ENCODE assay signal across 19 cellular contexts in genomic region chr9:89902450-89902849, GRCh38.
DNase-seq lines count a peak whose midpoint lies in the region; ATAC-seq and TF ChIP-seq lines count a peak whose summit lies in the region.
"Had no signal": no experiment of that assay in that cellular context is flagged by ENCODE, and none has a peak within 500 bp of the region (broad histone marks: within the 10 kb centered on the region; RNA-seq: fewer than 3 reads in every experiment).

No MANE protein-coding gene starts in this region.

- H2BK5ac ChIP-seq in IMR-90 (ENCODE audit: low read depth, low read length, poor library complexity, severe bottlenecking), result no peak overlapping the region

- H3K27ac ChIP-seq in IMR-90 (ENCODE audit: insufficient read depth, low read length) (no peak overlapping the region), neural cell (ENCODE audit: low read length) (no peak overlapping the region)
- H3K27ac ChIP-seq: stomach, transverse colon had no signal

- H4K91ac ChIP-seq in IMR-90 (ENCODE audit: insufficient read depth, low read depth, low read length), result no peak overlapping the region

- no peak overlapping the region for H2AK5ac ChIP-seq in IMR-90 (ENCODE audit: low read depth, low read length)

- POLR2A ChIA-PET in IMR-90 (lab: Charles Lee; ENCODE audit: unreplicated experiment), result no interaction called here

- no peak overlapping the region for H3K23ac ChIP-seq in IMR-90 (ENCODE audit: low read depth, low read length)

- ATAC-seq in IMR-90 (ENCODE audit: low read depth) (no peak), HG03097 (IDR thresholded peaks at IDR 0.05; ENCODE audit: low FRiP score, unreplicated experiment) (no peak)
- ATAC-seq: activated CD8-positive, alpha-beta T cell treated with anti-CD3 and anti-CD28 coated beads, Interleukin-2, amount 10 ng/mL, durations not matched to agents 7 days and 5 days; left lobe of liver had no signal

- no peaks in the 10 kb centered on the region for H3K79me1 ChIP-seq in IMR-90 (ENCODE audit: low read depth in 1 of 2, low read length in 2 of 2)

- DNase-seq in Ammon's horn (ENCODE audit: low spot score) (peak; percentile 64), IMR-90 (peak; percentile 45), ecto neural progenitor cell (ENCODE audit: low spot score) (peak; percentile 38), NCI-H1092 treated with DMSO at 0.1 percent for 48 hours (lab: John Stamatoyannopoulos, UW) (no peak), NCI-H345 treated with DMSO at 0.1 percent for 48 hours (lab: John Stamatoyannopoulos, UW; ENCODE audit: unreplicated experiment) (no peak), NCI-H748 treated with DMSO at 0.1 percent for 48 hours (lab: John Stamatoyannopoulos, UW) (no peak)
- DNase-seq: activated CD8-positive, alpha-beta T cell treated with anti-CD3 and anti-CD28 coated beads, Interleukin-2, amount 10 ng/mL, durations not matched to agents 7 days and 5 days; activated naive CD4-positive, alpha-beta T cell treated with anti-CD3 and anti-CD28 coated beads for 36 hours; activated T-cell treated with anti-CD3 and anti-CD28 coated beads, Interleukin-2, amount 50 U/mL, for 24 hours; BE2C; Caco-2; effector memory CD4-positive, alpha-beta T cell; NCI-H187; stimulated activated CD4-positive, alpha-beta T cell treated with anti-CD3 and anti-CD28 coated beads, Interleukin-4, amount 100 ng/mL, for 1 hour; stomach; transverse colon had no signal

- H2AFZ ChIP-seq in IMR-90 (replicated peaks; ENCODE audit: low read length, poor library complexity), result no peak overlapping the region
- no peak overlapping the region for H2AFZ ChIP-seq in neural cell (ENCODE audit: low read depth, low read length)

- no peaks in the 10 kb centered on the region for H3K4me1 ChIP-seq in IMR-90 (ENCODE audit: control insufficient read depth, insufficient read depth, low read length)
- H3K4me1 ChIP-seq: BE2C, transverse colon had no signal

- no peak overlapping the region for H2BK15ac ChIP-seq in IMR-90 (ENCODE audit: low read depth, low read length)

- dilution Hi-C loops in IMR-90 (cut with HindIII; ENCODE audit: low sequenced_read_pairs, unreplicated experiment), result no loop called here

- H4K5ac ChIP-seq in IMR-90 (ENCODE audit: low read depth, low read length), result no peak overlapping the region

- no peak for TF ChIP-seq EP300 in neural cell (conservative IDR thresholded peaks at IDR 0.05; ENCODE audit: poor library complexity, severe bottlenecking)

- no peak overlapping the region for H3K18ac ChIP-seq in IMR-90 (ENCODE audit: low read depth, low read length)

- H3K9me3 ChIP-seq in IMR-90 (ENCODE audit: control insufficient read depth, insufficient read depth, low read length), result no peaks in the 10 kb centered on the region
- no peaks in the 10 kb centered on the region for H3K9me3 ChIP-seq in neural cell (ENCODE audit: low read length)
- H3K9me3 ChIP-seq: BE2C, Caco-2, stomach, transverse colon had no signal

- TF ChIP-seq RAD21 in IMR-90 (IDR thresholded peaks at IDR 0.05; ENCODE audit: low read length) (no peak), neural cell (conservative IDR thresholded peaks at IDR 0.05) (no peak)

- H3K79me2 ChIP-seq in neural cell (replicated peaks; ENCODE audit: insufficient read depth, low read length), result no peaks in the 10 kb centered on the region

- H3K14ac ChIP-seq in IMR-90 (replicated peaks; ENCODE audit: low read depth, low read length), result no peak overlapping the region

- H3K9ac ChIP-seq in IMR-90 (ENCODE audit: low read depth, low read length), result no peak overlapping the region
- H3K9ac ChIP-seq in neural cell (ENCODE audit: low read length), result no peak overlapping the region

- H2BK120ac ChIP-seq in IMR-90 (ENCODE audit: low read depth, low read length), result no peak overlapping the region

- no peak overlapping the region for H3K4me2 ChIP-seq in IMR-90 (ENCODE audit: low read depth, low read length)
- H3K4me2 ChIP-seq in neural cell (ENCODE audit: low read length), result no peak overlapping the region

- H3K56ac ChIP-seq in IMR-90 (ENCODE audit: extremely low read depth, insufficient read depth, low read length), result no peak overlapping the region

- no peak overlapping the region for H2AK9ac ChIP-seq in IMR-90 (replicated peaks; ENCODE audit: low read depth, low read length, poor library complexity)

- in situ Hi-C loops in IMR-90 (cut with MboI; ENCODE audit: low sequenced_read_pairs), result no loop called here

- no peak overlapping the region for H2BK20ac ChIP-seq in IMR-90 (ENCODE audit: low read depth, low read length)

- intact Hi-C loops in IMR-90 (cut with micrococcal nuclease), result no loop called here

- H4K20me1 ChIP-seq in IMR-90 (ENCODE audit: insufficient read depth, low read length), result no peaks in the 10 kb centered on the region
- H4K20me1 ChIP-seq in neural cell (ENCODE audit: insufficient read depth), result no peaks in the 10 kb centered on the region

- no peak overlapping the region for H4K8ac ChIP-seq in IMR-90 (ENCODE audit: low read depth in 2 of 2, low read length in 2 of 2)

- no peaks in the 10 kb centered on the region for H3K9me1 ChIP-seq in IMR-90 (ENCODE audit: insufficient read depth, low read length)

- H3K36me3 ChIP-seq in IMR-90 (ENCODE audit: control insufficient read depth, insufficient read depth, low read length), result no peaks in the 10 kb centered on the region
- H3K36me3 ChIP-seq in neural cell (ENCODE audit: insufficient read depth, low read length), result no peaks in the 10 kb centered on the region
- H3K36me3 ChIP-seq: BE2C, stomach, transverse colon had no signal

- TF ChIP-seq POLR2A in IMR-90 (IDR thresholded peaks at IDR 0.05; ENCODE audit: low read depth, low read length), result no peak

- BruUV-seq in IMR-90 (replicated peaks; lab: Mats Ljungman, UMichigan), result no TSS peak

- no peak overlapping the region for H3K4ac ChIP-seq in IMR-90 (ENCODE audit: low read depth, low read length)

- no peaks in the 10 kb centered on the region for H3K9me2 ChIP-seq in neural cell (ENCODE audit: insufficient read depth, low read length)

- no CpG with 5 or more reads among the region's 6 CpGs for WGBS in IMR-90 (ENCODE audit: extremely low coverage in 2 of 2, insufficient read length in 1 of 2), 2 experiments

- H3K4me3 ChIP-seq in IMR-90 (ENCODE audit: insufficient read depth, low read depth, low read length) (no peak overlapping the region), neural cell (ENCODE audit: low read length) (no peak overlapping the region)
- H3K4me3 ChIP-seq: stomach, transverse colon had no signal

- H3K27me3 ChIP-seq in IMR-90 (ENCODE audit: control insufficient read depth, insufficient read depth, low read length) (no peaks in the 10 kb centered on the region; the same call in 1 of the 2 replicates), neural cell (ENCODE audit: insufficient read depth, low read depth, low read length) (no peaks in the 10 kb centered on the region)
- H3K27me3 ChIP-seq: BE2C, stomach, transverse colon had no signal

- CTCF ChIA-PET in IMR-90 (lab: Yijun Ruan, JAX), result no interaction called here

- TF ChIP-seq CTCF in IMR-90 (conservative IDR thresholded peaks at IDR 0.05; ENCODE audit: low read depth, low read length), result no peak
- TF ChIP-seq CTCF in neural cell (IDR thresholded peaks at IDR 0.05; ENCODE audit: poor library complexity, severe bottlenecking), result no peak

- H3F3A ChIP-seq in neural cell (ENCODE audit: insufficient read depth, low read length, poor library complexity, severe bottlenecking), result no peaks in the 10 kb centered on the region

TF ChIP-seq in IMR-90, 13 proteins besides CTCF, POLR2A, EP300 and RAD21 (continues in another document):
- TF ChIP-seq SMC3 (IDR thresholded peaks at IDR 0.05; ENCODE audit: low read depth, low read length), result no peak
- TF ChIP-seq, protein P1, sequence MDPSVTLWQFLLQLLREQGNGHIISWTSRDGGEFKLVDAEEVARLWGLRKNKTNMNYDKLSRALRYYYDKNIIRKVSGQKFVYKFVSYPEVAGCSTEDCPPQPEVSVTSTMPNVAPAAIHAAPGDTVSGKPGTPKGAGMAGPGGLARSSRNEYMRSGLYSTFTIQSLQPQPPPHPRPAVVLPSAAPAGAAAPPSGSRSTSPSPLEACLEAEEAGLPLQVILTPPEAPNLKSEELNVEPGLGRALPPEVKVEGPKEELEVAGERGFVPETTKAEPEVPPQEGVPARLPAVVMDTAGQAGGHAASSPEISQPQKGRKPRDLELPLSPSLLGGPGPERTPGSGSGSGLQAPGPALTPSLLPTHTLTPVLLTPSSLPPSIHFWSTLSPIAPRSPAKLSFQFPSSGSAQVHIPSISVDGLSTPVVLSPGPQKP (IDR thresholded peaks at IDR 0.05; ENCODE audit: borderline replicate concordance, low read depth, low read length), result no peak
- TF ChIP-seq USF2 (IDR thresholded peaks at IDR 0.05; ENCODE audit: low read depth, low read length), result no peak
- TF ChIP-seq BHLHE40 (IDR thresholded peaks at IDR 0.05; ENCODE audit: low read depth, low read length), result no peak

TF ChIP-seq in neural cell, 6 proteins besides CTCF, POLR2A, EP300 and RAD21 (continues in another document):
- TF ChIP-seq SMC3 (conservative IDR thresholded peaks at IDR 0.05; ENCODE audit: poor library complexity), result no peak
- TF ChIP-seq, protein P2, sequence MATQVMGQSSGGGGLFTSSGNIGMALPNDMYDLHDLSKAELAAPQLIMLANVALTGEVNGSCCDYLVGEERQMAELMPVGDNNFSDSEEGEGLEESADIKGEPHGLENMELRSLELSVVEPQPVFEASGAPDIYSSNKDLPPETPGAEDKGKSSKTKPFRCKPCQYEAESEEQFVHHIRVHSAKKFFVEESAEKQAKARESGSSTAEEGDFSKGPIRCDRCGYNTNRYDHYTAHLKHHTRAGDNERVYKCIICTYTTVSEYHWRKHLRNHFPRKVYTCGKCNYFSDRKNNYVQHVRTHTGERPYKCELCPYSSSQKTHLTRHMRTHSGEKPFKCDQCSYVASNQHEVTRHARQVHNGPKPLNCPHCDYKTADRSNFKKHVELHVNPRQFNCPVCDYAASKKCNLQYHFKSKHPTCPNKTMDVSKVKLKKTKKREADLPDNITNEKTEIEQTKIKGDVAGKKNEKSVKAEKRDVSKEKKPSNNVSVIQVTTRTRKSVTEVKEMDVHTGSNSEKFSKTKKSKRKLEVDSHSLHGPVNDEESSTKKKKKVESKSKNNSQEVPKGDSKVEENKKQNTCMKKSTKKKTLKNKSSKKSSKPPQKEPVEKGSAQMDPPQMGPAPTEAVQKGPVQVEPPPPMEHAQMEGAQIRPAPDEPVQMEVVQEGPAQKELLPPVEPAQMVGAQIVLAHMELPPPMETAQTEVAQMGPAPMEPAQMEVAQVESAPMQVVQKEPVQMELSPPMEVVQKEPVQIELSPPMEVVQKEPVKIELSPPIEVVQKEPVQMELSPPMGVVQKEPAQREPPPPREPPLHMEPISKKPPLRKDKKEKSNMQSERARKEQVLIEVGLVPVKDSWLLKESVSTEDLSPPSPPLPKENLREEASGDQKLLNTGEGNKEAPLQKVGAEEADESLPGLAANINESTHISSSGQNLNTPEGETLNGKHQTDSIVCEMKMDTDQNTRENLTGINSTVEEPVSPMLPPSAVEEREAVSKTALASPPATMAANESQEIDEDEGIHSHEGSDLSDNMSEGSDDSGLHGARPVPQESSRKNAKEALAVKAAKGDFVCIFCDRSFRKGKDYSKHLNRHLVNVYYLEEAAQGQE (IDR thresholded peaks at IDR 0.05; ENCODE audit: borderline replicate concordance), result peak; percentile 43
- TF ChIP-seq MXI1 (conservative IDR thresholded peaks at IDR 0.05; ENCODE audit: poor library complexity, severe bottlenecking), result no peak
- no peak for TF ChIP-seq EZH2 (IDR thresholded peaks at IDR 0.05; ENCODE audit: borderline replicate concordance, insufficient read depth, low read length, poor library complexity, severe bottlenecking)

Comparison
In these comparisons a context has a peak if more than half of its experiments do, and no peak if none do; other contexts are left out.
1. DNase-seq: peak in Ammon's horn (single experiment), IMR-90 (single experiment) and ecto neural progenitor cell (single experiment); none in NCI-H1092 treated with DMSO at 0.1 percent for 48 hours (single experiment), NCI-H345 treated with DMSO at 0.1 percent for 48 hours (single experiment) and NCI-H748 treated with DMSO at 0.1 percent for 48 hours (single experiment).